ENCODE assay signal across 1 cellular context in the genomic region with DNA sequence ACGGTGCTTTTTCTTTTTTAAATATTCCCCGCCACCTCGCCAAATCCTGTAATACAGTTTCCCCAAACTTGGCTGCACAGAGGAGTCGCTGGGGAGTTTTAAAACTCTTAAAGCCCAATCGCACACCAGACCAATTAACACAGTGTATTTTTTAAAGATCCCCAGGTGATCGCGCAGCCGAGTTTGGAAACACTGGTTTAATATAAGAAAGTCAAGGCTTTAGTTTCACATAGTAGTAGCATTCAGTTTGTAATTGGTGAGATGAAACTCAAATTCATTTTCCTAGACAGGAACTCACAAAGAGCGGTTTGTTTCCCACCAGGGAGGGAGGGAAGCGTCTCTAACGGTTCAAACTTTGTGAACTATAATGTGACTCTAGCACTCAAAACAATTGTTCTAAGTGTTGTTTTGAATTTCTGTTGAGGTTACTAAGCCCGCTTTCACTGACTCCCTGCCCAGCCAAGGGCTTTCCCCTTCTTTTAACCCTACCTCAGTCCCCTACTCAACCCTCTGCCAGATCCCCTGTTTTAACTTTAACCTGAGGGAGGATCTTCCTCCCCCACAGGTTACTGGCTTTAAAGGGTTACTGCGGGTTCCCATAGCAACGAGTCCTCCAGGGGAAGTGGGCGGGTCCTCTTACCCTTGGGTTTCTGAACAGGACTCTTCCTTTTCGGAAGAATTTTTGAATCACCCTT.
TF ChIP-seq lines count a peak whose summit lies in the region.

No MANE protein-coding gene starts in this region.

TF ChIP-seq in HepG2, 621 proteins besides CTCF, POLR2A, EP300 and RAD21 (continued from another document and continues in another):
- TF ChIP-seq ZBTB25 (CRISPR knock-in tag; IDR thresholded peaks at IDR 0.05): peak; percentile 74; the same call in 1 of the 2 replicates
- no peak for TF ChIP-seq ZNF776 (CRISPR knock-in tag; IDR thresholded peaks at IDR 0.05)
- TF ChIP-seq ZNF296 (CRISPR knock-in tag; conservative IDR thresholded peaks at IDR 0.05): no peak
- no peak for TF ChIP-seq KDM4B (CRISPR knock-in tag; IDR thresholded peaks at IDR 0.05)
- TF ChIP-seq ZNF33B (CRISPR knock-in tag; IDR thresholded peaks at IDR 0.05): no peak
- TF ChIP-seq MEIS2 (CRISPR knock-in tag; IDR thresholded peaks at IDR 0.05): 0 out of 2 replicates have a peak, but pooled peaks have one; percentile 67
- TF ChIP-seq, protein P1, sequence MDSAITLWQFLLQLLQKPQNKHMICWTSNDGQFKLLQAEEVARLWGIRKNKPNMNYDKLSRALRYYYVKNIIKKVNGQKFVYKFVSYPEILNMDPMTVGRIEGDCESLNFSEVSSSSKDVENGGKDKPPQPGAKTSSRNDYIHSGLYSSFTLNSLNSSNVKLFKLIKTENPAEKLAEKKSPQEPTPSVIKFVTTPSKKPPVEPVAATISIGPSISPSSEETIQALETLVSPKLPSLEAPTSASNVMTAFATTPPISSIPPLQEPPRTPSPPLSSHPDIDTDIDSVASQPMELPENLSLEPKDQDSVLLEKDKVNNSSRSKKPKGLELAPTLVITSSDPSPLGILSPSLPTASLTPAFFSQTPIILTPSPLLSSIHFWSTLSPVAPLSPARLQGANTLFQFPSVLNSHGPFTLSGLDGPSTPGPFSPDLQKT (CRISPR knock-in tag; IDR thresholded peaks at IDR 0.05; ENCODE audit: borderline replicate concordance): no peak
- TF ChIP-seq HMG20A (CRISPR knock-in tag; IDR thresholded peaks at IDR 0.05; ENCODE audit: borderline replicate concordance): no peak
- TF ChIP-seq, protein P2, sequence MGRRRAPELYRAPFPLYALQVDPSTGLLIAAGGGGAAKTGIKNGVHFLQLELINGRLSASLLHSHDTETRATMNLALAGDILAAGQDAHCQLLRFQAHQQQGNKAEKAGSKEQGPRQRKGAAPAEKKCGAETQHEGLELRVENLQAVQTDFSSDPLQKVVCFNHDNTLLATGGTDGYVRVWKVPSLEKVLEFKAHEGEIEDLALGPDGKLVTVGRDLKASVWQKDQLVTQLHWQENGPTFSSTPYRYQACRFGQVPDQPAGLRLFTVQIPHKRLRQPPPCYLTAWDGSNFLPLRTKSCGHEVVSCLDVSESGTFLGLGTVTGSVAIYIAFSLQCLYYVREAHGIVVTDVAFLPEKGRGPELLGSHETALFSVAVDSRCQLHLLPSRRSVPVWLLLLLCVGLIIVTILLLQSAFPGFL (CRISPR knock-in tag; IDR thresholded peaks at IDR 0.05): no peak
- no peak for TF ChIP-seq RAD51 (IDR thresholded peaks at IDR 0.05; ENCODE audit: borderline replicate concordance)
- TF ChIP-seq ZXDC (CRISPR knock-in tag; IDR thresholded peaks at IDR 0.05): no peak
- TF ChIP-seq, protein P3, sequence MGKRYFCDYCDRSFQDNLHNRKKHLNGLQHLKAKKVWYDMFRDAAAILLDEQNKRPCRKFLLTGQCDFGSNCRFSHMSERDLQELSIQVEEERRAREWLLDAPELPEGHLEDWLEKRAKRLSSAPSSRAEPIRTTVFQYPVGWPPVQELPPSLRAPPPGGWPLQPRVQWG (CRISPR knock-in tag; IDR thresholded peaks at IDR 0.05; ENCODE audit: borderline replicate concordance, low read depth): no peak
- TF ChIP-seq, protein P4, sequence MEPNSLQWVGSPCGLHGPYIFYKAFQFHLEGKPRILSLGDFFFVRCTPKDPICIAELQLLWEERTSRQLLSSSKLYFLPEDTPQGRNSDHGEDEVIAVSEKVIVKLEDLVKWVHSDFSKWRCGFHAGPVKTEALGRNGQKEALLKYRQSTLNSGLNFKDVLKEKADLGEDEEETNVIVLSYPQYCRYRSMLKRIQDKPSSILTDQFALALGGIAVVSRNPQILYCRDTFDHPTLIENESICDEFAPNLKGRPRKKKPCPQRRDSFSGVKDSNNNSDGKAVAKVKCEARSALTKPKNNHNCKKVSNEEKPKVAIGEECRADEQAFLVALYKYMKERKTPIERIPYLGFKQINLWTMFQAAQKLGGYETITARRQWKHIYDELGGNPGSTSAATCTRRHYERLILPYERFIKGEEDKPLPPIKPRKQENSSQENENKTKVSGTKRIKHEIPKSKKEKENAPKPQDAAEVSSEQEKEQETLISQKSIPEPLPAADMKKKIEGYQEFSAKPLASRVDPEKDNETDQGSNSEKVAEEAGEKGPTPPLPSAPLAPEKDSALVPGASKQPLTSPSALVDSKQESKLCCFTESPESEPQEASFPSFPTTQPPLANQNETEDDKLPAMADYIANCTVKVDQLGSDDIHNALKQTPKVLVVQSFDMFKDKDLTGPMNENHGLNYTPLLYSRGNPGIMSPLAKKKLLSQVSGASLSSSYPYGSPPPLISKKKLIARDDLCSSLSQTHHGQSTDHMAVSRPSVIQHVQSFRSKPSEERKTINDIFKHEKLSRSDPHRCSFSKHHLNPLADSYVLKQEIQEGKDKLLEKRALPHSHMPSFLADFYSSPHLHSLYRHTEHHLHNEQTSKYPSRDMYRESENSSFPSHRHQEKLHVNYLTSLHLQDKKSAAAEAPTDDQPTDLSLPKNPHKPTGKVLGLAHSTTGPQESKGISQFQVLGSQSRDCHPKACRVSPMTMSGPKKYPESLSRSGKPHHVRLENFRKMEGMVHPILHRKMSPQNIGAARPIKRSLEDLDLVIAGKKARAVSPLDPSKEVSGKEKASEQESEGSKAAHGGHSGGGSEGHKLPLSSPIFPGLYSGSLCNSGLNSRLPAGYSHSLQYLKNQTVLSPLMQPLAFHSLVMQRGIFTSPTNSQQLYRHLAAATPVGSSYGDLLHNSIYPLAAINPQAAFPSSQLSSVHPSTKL (CRISPR knock-in tag; IDR thresholded peaks at IDR 0.05): peak; percentile 31; the same call in 1 of the 2 replicates
- no peak for TF ChIP-seq ZNF512B (CRISPR knock-in tag; IDR thresholded peaks at IDR 0.05; ENCODE audit: borderline replicate concordance)
- no peak for TF ChIP-seq SIX4 (CRISPR knock-in tag; IDR thresholded peaks at IDR 0.05)
- TF ChIP-seq, protein P5, sequence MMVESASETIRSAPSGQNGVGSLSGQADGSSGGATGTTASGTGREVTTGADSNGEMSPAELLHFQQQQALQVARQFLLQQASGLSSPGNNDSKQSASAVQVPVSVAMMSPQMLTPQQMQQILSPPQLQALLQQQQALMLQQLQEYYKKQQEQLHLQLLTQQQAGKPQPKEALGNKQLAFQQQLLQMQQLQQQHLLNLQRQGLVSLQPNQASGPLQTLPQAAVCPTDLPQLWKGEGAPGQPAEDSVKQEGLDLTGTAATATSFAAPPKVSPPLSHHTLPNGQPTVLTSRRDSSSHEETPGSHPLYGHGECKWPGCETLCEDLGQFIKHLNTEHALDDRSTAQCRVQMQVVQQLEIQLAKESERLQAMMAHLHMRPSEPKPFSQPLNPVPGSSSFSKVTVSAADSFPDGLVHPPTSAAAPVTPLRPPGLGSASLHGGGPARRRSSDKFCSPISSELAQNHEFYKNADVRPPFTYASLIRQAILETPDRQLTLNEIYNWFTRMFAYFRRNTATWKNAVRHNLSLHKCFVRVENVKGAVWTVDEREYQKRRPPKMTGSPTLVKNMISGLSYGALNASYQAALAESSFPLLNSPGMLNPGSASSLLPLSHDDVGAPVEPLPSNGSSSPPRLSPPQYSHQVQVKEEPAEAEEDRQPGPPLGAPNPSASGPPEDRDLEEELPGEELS (CRISPR knock-in tag; IDR thresholded peaks at IDR 0.05): no peak
- TF ChIP-seq, protein P6, sequence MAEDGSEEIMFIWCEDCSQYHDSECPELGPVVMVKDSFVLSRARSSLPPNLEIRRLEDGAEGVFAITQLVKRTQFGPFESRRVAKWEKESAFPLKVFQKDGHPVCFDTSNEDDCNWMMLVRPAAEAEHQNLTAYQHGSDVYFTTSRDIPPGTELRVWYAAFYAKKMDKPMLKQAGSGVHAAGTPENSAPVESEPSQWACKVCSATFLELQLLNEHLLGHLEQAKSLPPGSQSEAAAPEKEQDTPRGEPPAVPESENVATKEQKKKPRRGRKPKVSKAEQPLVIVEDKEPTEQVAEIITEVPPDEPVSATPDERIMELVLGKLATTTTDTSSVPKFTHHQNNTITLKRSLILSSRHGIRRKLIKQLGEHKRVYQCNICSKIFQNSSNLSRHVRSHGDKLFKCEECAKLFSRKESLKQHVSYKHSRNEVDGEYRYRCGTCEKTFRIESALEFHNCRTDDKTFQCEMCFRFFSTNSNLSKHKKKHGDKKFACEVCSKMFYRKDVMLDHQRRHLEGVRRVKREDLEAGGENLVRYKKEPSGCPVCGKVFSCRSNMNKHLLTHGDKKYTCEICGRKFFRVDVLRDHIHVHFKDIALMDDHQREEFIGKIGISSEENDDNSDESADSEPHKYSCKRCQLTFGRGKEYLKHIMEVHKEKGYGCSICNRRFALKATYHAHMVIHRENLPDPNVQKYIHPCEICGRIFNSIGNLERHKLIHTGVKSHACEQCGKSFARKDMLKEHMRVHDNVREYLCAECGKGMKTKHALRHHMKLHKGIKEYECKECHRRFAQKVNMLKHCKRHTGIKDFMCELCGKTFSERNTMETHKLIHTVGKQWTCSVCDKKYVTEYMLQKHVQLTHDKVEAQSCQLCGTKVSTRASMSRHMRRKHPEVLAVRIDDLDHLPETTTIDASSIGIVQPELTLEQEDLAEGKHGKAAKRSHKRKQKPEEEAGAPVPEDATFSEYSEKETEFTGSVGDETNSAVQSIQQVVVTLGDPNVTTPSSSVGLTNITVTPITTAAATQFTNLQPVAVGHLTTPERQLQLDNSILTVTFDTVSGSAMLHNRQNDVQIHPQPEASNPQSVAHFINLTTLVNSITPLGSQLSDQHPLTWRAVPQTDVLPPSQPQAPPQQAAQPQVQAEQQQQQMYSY (CRISPR knock-in tag; IDR thresholded peaks at IDR 0.05): 0 out of 2 replicates have a peak, but pooled peaks have one; percentile 69
- TF ChIP-seq KAT2B (IDR thresholded peaks at IDR 0.05; ENCODE audit: borderline replicate concordance, low read depth, low read length): no peak
- no peak for TF ChIP-seq AGO1 (IDR thresholded peaks at IDR 0.05; ENCODE audit: low read depth, low read length, poor library complexity, severe bottlenecking)
- no peak for TF ChIP-seq GZF1 (CRISPR knock-in tag; IDR thresholded peaks at IDR 0.05)
- TF ChIP-seq ZSCAN30 (CRISPR knock-in tag; IDR thresholded peaks at IDR 0.05): no peak
- peak; percentile 27 for TF ChIP-seq BCL6 (CRISPR knock-in tag; IDR thresholded peaks at IDR 0.05)
- TF ChIP-seq MAFG (CRISPR knock-in tag; IDR thresholded peaks at IDR 0.05): no peak
- TF ChIP-seq ATAD3A (CRISPR knock-in tag; IDR thresholded peaks at IDR 0.05): no peak
- no peak for TF ChIP-seq ZKSCAN1 (IDR thresholded peaks at IDR 0.05; ENCODE audit: low read length)
- TF ChIP-seq RBM39 (IDR thresholded peaks at IDR 0.05; ENCODE audit: low read depth, low read length, poor library complexity, severe bottlenecking): no peak
- peak; percentile 64; the same call in 1 of the 2 replicates for TF ChIP-seq RFX5 (IDR thresholded peaks at IDR 0.05; ENCODE audit: low read depth, low read length)
- no peak; the same call in 1 of the 2 replicates for TF ChIP-seq ZNF546 (CRISPR knock-in tag; conservative IDR thresholded peaks at IDR 0.05)
- TF ChIP-seq ZFX (CRISPR knock-in tag; IDR thresholded peaks at IDR 0.05; ENCODE audit: low read depth): no peak
